Comparison of ENCODE assay signal across 12 cellular contexts in genomic region chr12:71731439-71732356, GRCh38. TPM values are rescaled to one million over a fixed set of nuclear protein-coding genes. Genes with fewer than 3 reads are reported as not detected.
DNase-seq lines count a peak whose midpoint lies in the region; ATAC-seq and TF ChIP-seq lines count a peak whose summit lies in the region.
"Had no signal": no experiment of that assay in that cellular context is flagged by ENCODE, and none has a peak within 500 bp of the region (broad histone marks: within the 10 kb centered on the region; RNA-seq: fewer than 3 reads in every experiment).

No MANE protein-coding gene starts in this region.

- ATAC-seq in GM19351 (IDR thresholded peaks at IDR 0.05; ENCODE audit: unreplicated experiment) (peak; percentile 53), mucosa of descending colon (peak; percentile 44)
- no peak for ATAC-seq in naive thymus-derived CD8-positive, alpha-beta T cell

- TF ChIP-seq CTCF in Loucy (conservative IDR thresholded peaks at IDR 0.05; ENCODE audit: low read length) (peak; percentile 34), brain microvascular endothelial cell (IDR thresholded peaks at IDR 0.05; ENCODE audit: low read depth, low read length, missing control alignments) (no peak), mucosa of descending colon (IDR thresholded peaks at IDR 0.05) (no peak), stomach (IDR thresholded peaks at IDR 0.05) (no peak)

- H3K4me2 ChIP-seq in Loucy (ENCODE audit: low read depth, low read length, poor library complexity, severe bottlenecking), result no peak overlapping the region

- no peaks in the 10 kb centered on the region for H3K9me3 Mint-ChIP-seq in naive thymus-derived CD8-positive, alpha-beta T cell

- peak overlapping the region; percentile 25; the same call in 1 of the 2 replicates for H2AFZ ChIP-seq in Loucy (ENCODE audit: low read length)

- H3K9me2 ChIP-seq in Loucy (replicated peaks; ENCODE audit: low read depth, low read length), result no peaks in the 10 kb centered on the region

- no peaks in the 10 kb centered on the region for H3K27me3 Mint-ChIP-seq in naive thymus-derived CD8-positive, alpha-beta T cell

- no peak for TF ChIP-seq POLR2A in stomach (IDR thresholded peaks at IDR 0.05)

- H3K4me1 ChIP-seq in Loucy (ENCODE audit: insufficient read depth, low read length, poor library complexity, severe bottlenecking) (no peaks in the 10 kb centered on the region), mucosa of descending colon (ENCODE audit: low read depth) (peaks cover 1% of the 10 kb centered on the region), stomach (no peaks in the 10 kb centered on the region)
- H3K4me1 ChIP-seq: esophagus squamous epithelium had no signal

- no peak overlapping the region for H3K27ac Mint-ChIP-seq in naive thymus-derived CD8-positive, alpha-beta T cell

- H3K9ac ChIP-seq in Loucy (ENCODE audit: low read depth, low read length, poor library complexity, severe bottlenecking), result no peak overlapping the region

- H3K27ac ChIP-seq in brain microvascular endothelial cell (peak overlapping the region; percentile 37), stomach (no peak overlapping the region)
- H3K27ac ChIP-seq: esophagus squamous epithelium had no signal

- DNase-seq in brain microvascular endothelial cell (peak; percentile 31), mucosa of descending colon (no peak), stomach (no peak), NCI-H2227 treated with DMSO at 0.1 percent for 48 hours (lab: John Stamatoyannopoulos, UW) (no peak)
- no peak for DNase-seq in naive thymus-derived CD8-positive, alpha-beta T cell
- DNase-seq in effector CD8-positive, alpha-beta T cell (lab: John Stamatoyannopoulos, UW), result no peak
- DNase-seq: anterior cingulate cortex; esophagus squamous epithelium; NCI-H1092; stimulated activated naive CD4-positive, alpha-beta T cell had no signal

- H3K79me2 ChIP-seq in Loucy (ENCODE audit: insufficient read depth, low read length), result no peaks in the 10 kb centered on the region

- TF ChIP-seq EP300 in stomach (IDR thresholded peaks at IDR 0.05), result no peak

- POLR2A ChIA-PET in naive thymus-derived CD8-positive, alpha-beta T cell (lab: Charles Lee), result no interaction called here

- intact Hi-C loops in mucosa of descending colon (cut with DNase I, micrococcal nuclease) (no loop called here), stomach (cut with DNase I; ENCODE audit: low total_unique reads) (no loop called here)

- H4K20me1 ChIP-seq in Loucy (ENCODE audit: insufficient read depth, low read length, poor library complexity, severe bottlenecking), result no peaks in the 10 kb centered on the region

- 68 to 76% (median 69%) methylated on average over 19 to 21 of the region's 21 CpGs for WGBS in stomach, 5 donors

- H3K9me3 ChIP-seq in Loucy (ENCODE audit: insufficient read depth, low read depth, low read length) (no peaks in the 10 kb centered on the region), mucosa of descending colon (no peaks in the 10 kb centered on the region), stomach (no peaks in the 10 kb centered on the region)
- H3K9me3 ChIP-seq: esophagus squamous epithelium had no signal

- in situ Hi-C loops in brain microvascular endothelial cell (cut with HindIII; ENCODE audit: low pct_ligation_motif_present, low sequenced_read_pairs), result no loop called here

- H3K36me3 Mint-ChIP-seq in naive thymus-derived CD8-positive, alpha-beta T cell, result no peaks in the 10 kb centered on the region

- H3K36me3 ChIP-seq in Loucy (ENCODE audit: insufficient read depth, low read length), result no peaks in the 10 kb centered on the region
- no peaks in the 10 kb centered on the region for H3K36me3 ChIP-seq in brain microvascular endothelial cell (replicated peaks)
- H3K36me3 ChIP-seq in mucosa of descending colon (ENCODE audit: low read depth), result no peaks in the 10 kb centered on the region
- no peaks in the 10 kb centered on the region for H3K36me3 ChIP-seq in stomach
- H3K36me3 ChIP-seq: esophagus squamous epithelium had no signal

- no peak overlapping the region for H3K4me3 Mint-ChIP-seq in naive thymus-derived CD8-positive, alpha-beta T cell

- no peaks in the 10 kb centered on the region for H3K4me1 Mint-ChIP-seq in naive thymus-derived CD8-positive, alpha-beta T cell

- H3K4me3 ChIP-seq in Loucy (ENCODE audit: low read length, poor library complexity, severe bottlenecking) (no peak overlapping the region), brain microvascular endothelial cell (ENCODE audit: low read depth, low read length) (no peak overlapping the region), mucosa of descending colon (no peak overlapping the region), stomach (no peak overlapping the region)
- H3K4me3 ChIP-seq: esophagus squamous epithelium had no signal

- H3F3A ChIP-seq in Loucy (ENCODE audit: low read depth), result no peaks in the 10 kb centered on the region

- no peaks in the 10 kb centered on the region for H3K27me3 ChIP-seq in Loucy (ENCODE audit: insufficient read depth, low read length, poor library complexity, severe bottlenecking)
- H3K27me3 ChIP-seq in brain microvascular endothelial cell (replicated peaks), result no peaks in the 10 kb centered on the region
- H3K27me3 ChIP-seq in stomach, result no peaks in the 10 kb centered on the region
- H3K27me3 ChIP-seq: esophagus squamous epithelium had no signal

RNA-seq across cellular contexts. Expression of gene RAB21, which starts 23.0 kb away (rescaled TPM):
- total RNA-seq in mucosa of descending colon (10 to 100 TPM; 61.6 to 97.3 (median 63.6) TPM), stomach (10 to 100 TPM in 1 of 5 donors, 1 to 10 TPM in 4; 3.2 to 35.1 (median 6.4) TPM)
- 10 to 100 TPM in 2 of 3 donors, 1 to 10 TPM in 1; 7.4 to 17.1 (median 16.9) TPM for polyA plus RNA-seq in stomach
- total RNA-seq in naive thymus-derived CD8-positive, alpha-beta T cell, result 10 to 100 TPM; 73.9 to 88.5 TPM
- 10 to 100 TPM; 22.3 to 41.0 (median 34.7) TPM for polyA plus RNA-seq in naive thymus-derived CD8-positive, alpha-beta T cell

RNA-seq across cellular contexts. Expression of gene TMEM19, which starts 45.8 kb away (rescaled TPM):
- 10 to 100 TPM; 25.3 to 41.7 (median 37.3) TPM for total RNA-seq in mucosa of descending colon
- 10 to 100 TPM in 3 of 5 donors, 1 to 10 TPM in 2; 7.6 to 80.5 (median 11.6) TPM for total RNA-seq in stomach
- polyA plus RNA-seq in stomach, result 10 to 100 TPM in 2 of 3 donors, 1 to 10 TPM in 1; 8.5 to 11.8 (median 10.7) TPM
- 10 to 100 TPM; 22.0 to 30.5 TPM for total RNA-seq in naive thymus-derived CD8-positive, alpha-beta T cell
- 10 to 100 TPM; 40.1 to 53.8 (median 43.5) TPM for polyA plus RNA-seq in naive thymus-derived CD8-positive, alpha-beta T cell

Comparison
In these comparisons a context has a peak if more than half of its experiments do, and no peak if none do; other contexts are left out.
1. ATAC-seq: peak in GM19351 (single experiment) and mucosa of descending colon (single experiment); none in naive thymus-derived CD8-positive, alpha-beta T cell (0 of 2).